ENCODE assay signal across 8 cellular contexts in the genomic region with DNA sequence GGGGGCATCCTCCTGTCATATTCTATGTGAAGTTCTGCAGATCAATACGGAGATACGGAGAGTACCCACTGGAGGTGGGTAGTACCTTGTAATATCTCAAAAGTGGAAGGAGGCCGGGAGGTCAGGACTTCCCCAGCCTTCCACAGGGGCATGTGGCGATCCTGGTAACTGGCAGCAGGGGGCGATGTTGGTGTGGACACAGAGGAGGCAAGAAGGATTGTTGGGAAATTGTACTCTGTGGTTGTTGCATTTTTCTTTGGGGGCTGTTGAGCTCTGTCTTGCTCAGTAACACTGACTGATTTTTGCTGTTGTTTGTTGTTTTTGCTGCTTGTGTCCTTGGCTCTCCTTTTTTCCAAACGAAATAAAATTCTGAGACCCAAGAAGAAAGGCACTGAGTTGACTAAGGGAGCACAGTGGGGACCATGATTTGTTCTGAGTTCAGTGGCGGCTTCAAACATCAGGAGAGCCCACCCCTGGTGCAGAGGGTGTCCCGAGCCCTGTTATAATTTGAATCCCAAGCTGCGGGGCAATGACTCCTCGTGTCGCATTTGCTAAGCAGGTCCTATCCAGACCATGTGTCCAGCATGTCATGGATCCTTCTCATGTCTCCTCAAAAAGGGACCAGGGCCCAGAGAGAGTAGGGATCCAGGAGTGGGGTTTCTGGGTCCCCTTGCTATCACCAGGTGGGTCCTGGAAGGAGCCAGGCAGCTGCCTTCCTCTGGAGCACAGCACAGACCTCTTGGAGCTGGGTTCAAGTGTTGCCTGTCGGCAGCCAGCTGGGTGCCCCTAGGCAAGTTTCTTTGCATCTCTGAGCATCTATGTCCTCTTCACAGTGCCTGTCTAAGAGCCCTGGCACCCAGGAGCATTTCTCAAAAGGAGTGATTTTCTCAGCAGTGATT. TPM values are rescaled to one million over a fixed set of nuclear protein-coding genes. Genes with fewer than 3 reads are reported as not detected.
DNase-seq lines count a peak whose midpoint lies in the region; ATAC-seq and TF ChIP-seq lines count a peak whose summit lies in the region.

No MANE protein-coding gene starts in this region.

- peak; percentile 61 for ATAC-seq in GM18517 (IDR thresholded peaks at IDR 0.05; ENCODE audit: unreplicated experiment)
- ATAC-seq in HG03439 (IDR thresholded peaks at IDR 0.05; ENCODE audit: unreplicated experiment) = peak; percentile 68
- no peak for ATAC-seq in omental fat pad (ENCODE audit: low FRiP score)

- DNase-seq in ACHN (peak; percentile 76), OCI-M1 (lab: John Stamatoyannopoulos, UW) (peak; percentile 93), activated T-cell treated with anti-CD3 and anti-CD28 coated beads for 1 hour (ENCODE audit: low read depth) (peak; percentile 50), fibroblast of gingiva (ENCODE audit: low read depth) (peak; percentile 49), omental fat pad (ENCODE audit: low spot score) (peak; percentile 70), ureter (ENCODE audit: low spot score) (peak; percentile 65)

- no peak for TF ChIP-seq CTCF in omental fat pad (IDR thresholded peaks at IDR 0.05)

- in situ Hi-C loops in ACHN (cut with HindIII; ENCODE audit: low pct_ligation_motif_present, low pct_unique_long_range_greater_than_20kb, low sequenced_read_pairs) = no loop called here

RNA-seq across cellular contexts. Expression of gene LHX4, which starts 22.8 kb away (rescaled TPM):
- total RNA-seq in omental fat pad = under 1 TPM in 2 of 4 donors, not detected in 2; 0.16 to 0.28 TPM
- not detected for total RNA-seq in ureter
